1 cellular context compared by ENCODE assay signal in genomic region chr7:112163021-112163310, GRCh38.
TF ChIP-seq lines count a peak whose summit lies in the region.

No MANE protein-coding gene starts in this region.

TF ChIP-seq in HepG2, 621 proteins besides CTCF, POLR2A, EP300 and RAD21:
- TF ChIP-seq EED (CRISPR knock-in tag; IDR thresholded peaks at IDR 0.05) (no peak), FOXP1 (IDR thresholded peaks at IDR 0.05) (no peak), FOXP1 (CRISPR knock-in tag; IDR thresholded peaks at IDR 0.05) (no peak), HDAC2 (CRISPR knock-in tag; IDR thresholded peaks at IDR 0.05) (no peak), ZNF235 (CRISPR knock-in tag; IDR thresholded peaks at IDR 0.05; ENCODE audit: borderline replicate concordance) (no peak), ZNF530 (CRISPR knock-in tag; IDR thresholded peaks at IDR 0.05; ENCODE audit: low read depth) (no peak)
- TF ChIP-seq, protein P1, sequence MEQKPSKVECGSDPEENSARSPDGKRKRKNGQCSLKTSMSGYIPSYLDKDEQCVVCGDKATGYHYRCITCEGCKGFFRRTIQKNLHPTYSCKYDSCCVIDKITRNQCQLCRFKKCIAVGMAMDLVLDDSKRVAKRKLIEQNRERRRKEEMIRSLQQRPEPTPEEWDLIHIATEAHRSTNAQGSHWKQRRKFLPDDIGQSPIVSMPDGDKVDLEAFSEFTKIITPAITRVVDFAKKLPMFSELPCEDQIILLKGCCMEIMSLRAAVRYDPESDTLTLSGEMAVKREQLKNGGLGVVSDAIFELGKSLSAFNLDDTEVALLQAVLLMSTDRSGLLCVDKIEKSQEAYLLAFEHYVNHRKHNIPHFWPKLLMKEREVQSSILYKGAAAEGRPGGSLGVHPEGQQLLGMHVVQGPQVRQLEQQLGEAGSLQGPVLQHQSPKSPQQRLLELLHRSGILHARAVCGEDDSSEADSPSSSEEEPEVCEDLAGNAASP (CRISPR knock-in tag; IDR thresholded peaks at IDR 0.05; ENCODE audit: borderline replicate concordance): no peak
